16 cellular contexts compared by ENCODE assay signal in genomic region chr2:134138115-134138514, GRCh38.
A peak's percentile ranks its signal among the peaks of the same experiment; 100 is the strongest.
DNase-seq lines count a peak whose midpoint lies in the region; ATAC-seq and TF ChIP-seq lines count a peak whose summit lies in the region.
"Had no signal": no experiment of that assay in that cellular context is flagged by ENCODE, and none has a peak within 500 bp of the region (broad histone marks: within the 10 kb centered on the region; RNA-seq: fewer than 3 reads in every experiment).

No MANE protein-coding gene starts in this region.

- H3K4me1 Mint-ChIP-seq in T-cell, result peaks cover 91 to 95% (median 94%) of the 10 kb centered on the region in 3 donors
- peaks cover 66 to 95% of the 10 kb centered on the region in 2 donors for H3K4me1 Mint-ChIP-seq in stimulated activated naive B cell treated with anti-CD40 and anti-IgM and Interleukin-4, amounts not matched to agents 10 μg/mL and 1 μg/mL and 100 μg/mL, for 72 hours
- peaks cover 30% of the 10 kb centered on the region for H3K4me1 Mint-ChIP-seq in activated CD4-positive, alpha-beta T cell treated with anti-CD3 and anti-CD28 coated beads, Interleukin-2, amount 10 ng/mL, durations not matched to agents 24 days and 14 days

- POLR2A ChIA-PET in T-cell (lab: Charles Lee) (no interaction called here), GM10248 (lab: Yijun Ruan, JAX) (no interaction called here)

- CTCF ChIA-PET in T-cell (lab: Charles Lee), result interaction anchor here in 1 of 2 donors (0.7 to 1.4 kb wide), 2 partner anchors 36 to 69 kb away, joined by 5 read pairs; no protein-coding TSS in a partner anchor
- CTCF ChIA-PET in GM10248 (lab: Yijun Ruan, JAX), result interaction anchor here (1.0 to 2.8 kb wide), 4 partner anchors 16 to 107 kb away, joined by 3 to 8 read pairs (median 4); no protein-coding TSS in a partner anchor

- no peak overlapping the region for H2AFZ ChIP-seq in fibroblast of lung (ENCODE audit: low read length)

- peaks cover 24% of the 10 kb centered on the region for H3K4me1 ChIP-seq in fibroblast of lung (ENCODE audit: control insufficient read depth, extremely low read depth, insufficient read depth, low read length)

- peaks cover 2% of the 10 kb centered on the region for H4K20me1 ChIP-seq in fibroblast of lung (ENCODE audit: control insufficient read depth, extremely low read depth, insufficient read depth, low read length)

- H3K36me3 Mint-ChIP-seq in T-cell, result peaks cover 12% of the 10 kb centered on the region
- H3K36me3 Mint-ChIP-seq in stimulated activated naive B cell treated with anti-CD40 and anti-IgM and Interleukin-4, amounts not matched to agents 10 μg/mL and 1 μg/mL and 100 μg/mL, for 72 hours, result peaks cover 16 to 33% of the 10 kb centered on the region in 2 donors
- peaks cover 2% of the 10 kb centered on the region for H3K36me3 Mint-ChIP-seq in activated CD4-positive, alpha-beta T cell treated with anti-CD3 and anti-CD28 coated beads, Interleukin-2, amount 10 ng/mL, durations not matched to agents 24 days and 14 days (ENCODE audit: low read depth)

- no peak overlapping the region for H3K4me3 ChIP-seq in fibroblast of lung (replicated peaks in 1 of 4; ENCODE audit: control extremely low read depth in 1 of 4, insufficient read depth in 1 of 4, low read depth in 3 of 4, low read length in 4 of 4)
- H3K4me3 ChIP-seq: MG63, Peyer's patch had no signal

- no peaks in the 10 kb centered on the region for H3K27me3 Mint-ChIP-seq in T-cell
- H3K27me3 Mint-ChIP-seq in stimulated activated naive B cell treated with anti-CD40 and anti-IgM and Interleukin-4, amounts not matched to agents 10 μg/mL and 1 μg/mL and 100 μg/mL, for 72 hours, result no peaks in the 10 kb centered on the region
- no peaks in the 10 kb centered on the region for H3K27me3 Mint-ChIP-seq in activated CD4-positive, alpha-beta T cell treated with anti-CD3 and anti-CD28 coated beads, Interleukin-2, amount 10 ng/mL, durations not matched to agents 24 days and 14 days
- H3K27me3 Mint-ChIP-seq: activated T-cell treated with anti-CD3 and anti-CD28 coated beads, Interleukin-2, amount 50 U/mL, for 24 hours had no signal

- H3K79me2 ChIP-seq in fibroblast of lung (ENCODE audit: control insufficient read depth, insufficient read depth, low read length), result peaks cover 76% of the 10 kb centered on the region

- H3K9ac ChIP-seq in fibroblast of lung (ENCODE audit: insufficient read depth, low read length), result no peak overlapping the region

- H3K9me3 Mint-ChIP-seq in T-cell, result no peaks in the 10 kb centered on the region
- H3K9me3 Mint-ChIP-seq in stimulated activated naive B cell treated with anti-CD40 and anti-IgM and Interleukin-4, amounts not matched to agents 10 μg/mL and 1 μg/mL and 100 μg/mL, for 72 hours, result no peaks in the 10 kb centered on the region
- no peaks in the 10 kb centered on the region for H3K9me3 Mint-ChIP-seq in activated CD4-positive, alpha-beta T cell treated with anti-CD3 and anti-CD28 coated beads, Interleukin-2, amount 10 ng/mL, durations not matched to agents 24 days and 14 days
- H3K9me3 Mint-ChIP-seq: activated T-cell treated with anti-CD3 and anti-CD28 coated beads, Interleukin-2, amount 50 U/mL, for 24 hours; T-helper 1 cell treated with Interleukin-12 subunit alpha and Interleukin-12 subunit beta and Interleukin-4 antibody, amounts not matched to agents 30 μg/mL and 1 μg/mL, for 36 hours had no signal

- TF ChIP-seq CTCF in fibroblast of lung (conservative IDR thresholded peaks at IDR 0.05 in 1 of 2, IDR thresholded peaks at IDR 0.05 in 1 of 2; ENCODE audit: low read depth in 1 of 2, low read length in 2 of 2) (no peak), GM10248 (IDR thresholded peaks at IDR 0.05; ENCODE audit: control extremely low read depth, extremely low read depth, low read depth, missing control alignments) (no peak)

- DNase-seq in EH (ENCODE audit: low read depth) (peak; percentile 63), T-cell (no peak), fibroblast of lung (ENCODE audit: low read depth in 2 of 2) (peak in 1 of 2 donors; percentile 52), GM10248 (ENCODE audit: extremely low spot score) (no peak), medulla oblongata (ENCODE audit: extremely low spot score) (no peak)
- no peak for DNase-seq in stimulated activated naive B cell treated with anti-CD40 and anti-IgM and Interleukin-4, amounts not matched to agents 10 μg/mL and 1 μg/mL and 100 μg/mL, for 72 hours
- no peak for DNase-seq in activated CD4-positive, alpha-beta T cell treated with anti-CD3 and anti-CD28 coated beads, Interleukin-2, amount 10 ng/mL, durations not matched to agents 24 days and 14 days
- DNase-seq: activated CD4-positive, alpha-beta T cell treated with anti-CD3 and anti-CD28 coated beads for 48 hours; activated T-cell treated with anti-CD3 and anti-CD28 coated beads, Interleukin-2, amount 50 U/mL, for 24 hours; amniotic stem cell; MG63; NCI-H1930; NCI-H510A treated with DMSO at 0.1 percent for 48 hours; Peyer's patch had no signal

- no peak overlapping the region for H3K27ac ChIP-seq in fibroblast of lung (ENCODE audit: insufficient read depth, low read length)

- H3K9me3 ChIP-seq in fibroblast of lung (ENCODE audit: control insufficient read depth, insufficient read depth, low read depth, low read length), result no peaks in the 10 kb centered on the region
- H3K9me3 ChIP-seq: MG63, Peyer's patch, suprapubic skin had no signal

- no peak for ATAC-seq in T-cell (replicated peaks in 1 of 4)
- no peak for ATAC-seq in stimulated activated naive B cell treated with anti-CD40 and anti-IgM and Interleukin-4, amounts not matched to agents 10 μg/mL and 1 μg/mL and 100 μg/mL, for 72 hours (replicated peaks)

- peaks cover 3% of the 10 kb centered on the region for H3K36me3 ChIP-seq in fibroblast of lung (ENCODE audit: control insufficient read depth, insufficient read depth, low read length)
- H3K36me3 ChIP-seq: MG63, Peyer's patch, suprapubic skin had no signal

- no peaks in the 10 kb centered on the region for H3K27me3 ChIP-seq in fibroblast of lung (ENCODE audit: control insufficient read depth, insufficient read depth, low read length)
- H3K27me3 ChIP-seq: MG63, Peyer's patch, suprapubic skin had no signal

- no peak overlapping the region for H3K4me3 Mint-ChIP-seq in T-cell
- peak overlapping the region in 1 of 2 donors; percentile 27 for H3K4me3 Mint-ChIP-seq in stimulated activated naive B cell treated with anti-CD40 and anti-IgM and Interleukin-4, amounts not matched to agents 10 μg/mL and 1 μg/mL and 100 μg/mL, for 72 hours
- no peak overlapping the region for H3K4me3 Mint-ChIP-seq in activated CD4-positive, alpha-beta T cell treated with anti-CD3 and anti-CD28 coated beads, Interleukin-2, amount 10 ng/mL, durations not matched to agents 24 days and 14 days
- H3K4me3 Mint-ChIP-seq: T-helper 1 cell treated with Interleukin-12 subunit alpha and Interleukin-12 subunit beta and Interleukin-4 antibody, amounts not matched to agents 30 μg/mL and 1 μg/mL, for 36 hours had no signal

- peak overlapping the region; percentile 75 for H3K4me2 ChIP-seq in fibroblast of lung (ENCODE audit: extremely low read depth, insufficient read depth, low read length)

- H3K27ac Mint-ChIP-seq in T-cell, result peak overlapping the region; percentile 14 to 45
- H3K27ac Mint-ChIP-seq in stimulated activated naive B cell treated with anti-CD40 and anti-IgM and Interleukin-4, amounts not matched to agents 10 μg/mL and 1 μg/mL and 100 μg/mL, for 72 hours, result peak overlapping the region; percentile 80
- H3K27ac Mint-ChIP-seq in activated CD4-positive, alpha-beta T cell treated with anti-CD3 and anti-CD28 coated beads, Interleukin-2, amount 10 ng/mL, durations not matched to agents 24 days and 14 days, result no peak overlapping the region

- intact Hi-C loops in activated CD4-positive, alpha-beta T cell treated with anti-CD3 and anti-CD28 coated beads, Interleukin-2, amount 10 ng/mL, durations not matched to agents 24 days and 14 days (cut with micrococcal nuclease), result loop anchor here (5.0 kb wide), 1 partner anchor 34 kb away; no protein-coding TSS in a partner anchor
